8 cellular contexts compared by ENCODE assay signal in genomic region chr17:64836623-64837017, GRCh38.
DNase-seq lines count a peak whose midpoint lies in the region; ATAC-seq and TF ChIP-seq lines count a peak whose summit lies in the region.
"Not testable (repeated sequence)": the region's sequence is repeated elsewhere in the genome, so short reads cannot be mapped to it uniquely, and the experiment has no call there.

No MANE protein-coding gene starts in this region.

- not testable (repeated sequence) for H3K36me3 Mint-ChIP-seq in T-cell

- peak overlapping the region; percentile 83 for H3K4me3 ChIP-seq in adipocyte (ENCODE audit: low read length)
- peak overlapping the region; percentile 70 for H3K4me3 ChIP-seq in fibroblast of villous mesenchyme (ENCODE audit: low read depth, low read length)
- peak overlapping the region; percentile 50 to 66 for H3K4me3 ChIP-seq in muscle layer of colon (ENCODE audit: low read depth in 1 of 2, low read length in 2 of 2)

- not testable (repeated sequence) for H3K9me3 ChIP-seq in adipocyte (ENCODE audit: control insufficient read depth, low read length); muscle layer of colon (ENCODE audit: low read length)

- not testable (repeated sequence) for H3K9me3 Mint-ChIP-seq in T-cell

- not testable (repeated sequence) for H3K36me3 ChIP-seq in adipocyte (ENCODE audit: control insufficient read depth, insufficient read depth, low read length, severe bottlenecking); muscle layer of colon (ENCODE audit: insufficient read depth, low read length)

- POLR2A ChIA-PET in T-cell (lab: Charles Lee): not testable (repeated sequence)

- peak; percentile 56 for DNase-seq in ELR (ENCODE audit: low read depth)
- DNase-seq in T-cell: peak in 15 of 34 experiments; percentile 4 to 33 (median 12)
- peak; percentile 27 for DNase-seq in adipocyte (ENCODE audit: low read depth)
- peak; percentile 19 for DNase-seq in fibroblast of villous mesenchyme (ENCODE audit: low read depth)
- DNase-seq in stimulated activated naive CD8-positive, alpha-beta T cell treated with anti-CD3 and anti-CD28 coated beads, Interleukin-15, Interleukin-2, amounts not matched to agents 100 U/mL and 50 U/mL, for 24 hours: peak; percentile 42

- CTCF ChIA-PET in T-cell (lab: Charles Lee): not testable (repeated sequence)

- not testable (repeated sequence) for H3K27me3 Mint-ChIP-seq in T-cell

- H3K27me3 ChIP-seq in adipocyte (replicated peaks; ENCODE audit: control insufficient read depth, insufficient read depth, low read length); muscle layer of colon (ENCODE audit: control insufficient read depth in 1 of 2, insufficient read depth in 2 of 2, low read length in 2 of 2): not testable (repeated sequence)

- H3K9ac ChIP-seq in adipocyte (ENCODE audit: low read length) (peak overlapping the region; percentile 84), muscle layer of colon (ENCODE audit: low read length) (peak overlapping the region; percentile 39)

- peak; percentile 29 for ATAC-seq in GM21619 (IDR thresholded peaks at IDR 0.05; ENCODE audit: unreplicated experiment)
- ATAC-seq in HG03439 (IDR thresholded peaks at IDR 0.05; ENCODE audit: unreplicated experiment): peak; percentile 31
- peak; percentile 0 to 17 (median 11) for ATAC-seq in T-cell (replicated peaks in 1 of 4)
- peak; percentile 15 for ATAC-seq in stimulated activated naive CD8-positive, alpha-beta T cell treated with anti-CD3 and anti-CD28 coated beads, Interleukin-15, Interleukin-2, amounts not matched to agents 100 U/mL and 50 U/mL, for 24 hours

- TF ChIP-seq CTCF in fibroblast of villous mesenchyme (IDR thresholded peaks at IDR 0.05; ENCODE audit: insufficient read depth, low read depth, low read length): not testable (repeated sequence)

- H3K4me1 Mint-ChIP-seq in T-cell: peaks cover 14 to 28% (median 21%) of the 10 kb centered on the region in 3 donors

- H3K4me3 Mint-ChIP-seq in T-cell: peak overlapping the region; percentile 85 to 88 (median 87)

- peak overlapping the region; percentile 85 to 86 for H3K27ac Mint-ChIP-seq in T-cell

- H3K27ac ChIP-seq in muscle layer of colon (ENCODE audit: low read depth, low read length): peak overlapping the region; percentile 52

- H3K4me1 ChIP-seq in adipocyte (ENCODE audit: control insufficient read depth, insufficient read depth, low read length): peaks cover 13% of the 10 kb centered on the region
- H3K4me1 ChIP-seq in muscle layer of colon (ENCODE audit: insufficient read depth, low read length): not testable (repeated sequence)
